8 cellular contexts compared by ENCODE assay signal in the genomic region with DNA sequence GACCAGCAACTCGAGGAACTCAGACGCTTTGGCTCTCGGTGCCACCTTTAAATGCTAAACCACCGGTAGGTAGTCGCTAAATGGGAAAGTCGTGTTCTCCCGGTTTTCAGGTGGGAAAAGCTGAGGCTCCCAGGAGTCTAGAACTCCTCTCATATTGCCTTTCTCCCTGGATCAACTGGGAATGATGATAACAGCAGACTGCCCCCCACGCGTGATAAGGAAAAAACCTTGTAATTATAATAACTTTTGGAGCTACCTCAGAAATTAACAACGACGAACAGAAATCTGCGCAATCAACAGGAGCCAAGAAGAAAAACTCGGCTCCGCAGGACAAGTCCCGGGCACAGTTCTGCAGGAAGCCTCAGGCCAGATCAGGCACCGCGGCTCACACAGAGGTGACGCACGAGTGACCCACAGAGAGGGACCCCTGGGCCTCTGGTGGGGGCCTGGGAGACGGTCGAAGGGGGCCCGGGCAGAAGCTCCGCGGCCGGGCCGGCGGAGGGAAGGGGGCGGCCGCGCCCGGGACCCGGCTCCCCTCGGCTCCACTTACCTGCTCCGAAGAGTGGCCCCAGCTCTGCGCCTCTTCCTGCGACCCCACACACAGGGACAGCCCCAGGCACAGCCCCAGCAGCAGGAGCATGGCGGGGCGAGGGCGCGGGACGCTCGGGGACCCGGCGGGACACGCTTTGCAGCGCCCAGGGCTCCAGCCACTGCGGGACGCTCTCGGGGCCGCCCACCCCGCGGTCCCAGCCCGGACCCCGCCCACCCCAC. TPM values are rescaled to one million over a fixed set of nuclear protein-coding genes. Genes with fewer than 3 reads are reported as not detected.
DNase-seq lines count a peak whose midpoint lies in the region; ATAC-seq and TF ChIP-seq lines count a peak whose summit lies in the region.

A gene (minus strand): TSS at position 714 of the 771 bp plus-strand sequence. CDS start 74 bp downstream, at position 640.

- H3K9me3 ChIP-seq in SK-N-MC (ENCODE audit: low read depth, low read length), result no peaks in the 10 kb centered on the region
- H3K9me3 ChIP-seq in neuronal stem cell (replicated peaks in 1 of 2; ENCODE audit: control insufficient read depth in 2 of 2, insufficient read depth in 1 of 2, low read depth in 1 of 2, low read length in 2 of 2), result no peaks in the 10 kb centered on the region

- H3K4me1 ChIP-seq in foreskin keratinocyte (no peaks in the 10 kb centered on the region), neuronal stem cell (ENCODE audit: control insufficient read depth in 2 of 2, insufficient read depth in 1 of 2, low read depth in 1 of 2, low read length in 2 of 2) (peaks cover 0 to 6% of the 10 kb centered on the region in 2 donors)

- H3K14ac ChIP-seq in neuronal stem cell (ENCODE audit: low read length), result no peak within 1 kb of the TSS

- no peak within 1 kb of the TSS for H4K8ac ChIP-seq in neuronal stem cell (ENCODE audit: low read depth, low read length)

- no peak within 1 kb of the TSS for H2BK15ac ChIP-seq in neuronal stem cell (ENCODE audit: low read length)

- H3K27me3 ChIP-seq in BJ (ENCODE audit: control insufficient read depth, insufficient read depth, low read length) (no peaks in the 10 kb centered on the region; the same call in 1 of the 2 replicates), foreskin keratinocyte (peaks cover 59% of the 10 kb centered on the region), neuronal stem cell (ENCODE audit: control insufficient read depth in 3 of 3, insufficient read depth in 3 of 3, low read depth in 1 of 3, low read length in 3 of 3) (peaks cover 4 to 46% (median 26%) of the 10 kb centered on the region in 3 experiments)

- ATAC-seq in foreskin keratinocyte, result peak; percentile 47
- no peak for ATAC-seq in HG03196 (IDR thresholded peaks at IDR 0.05; ENCODE audit: unreplicated experiment)
- ATAC-seq in HG03135 (IDR thresholded peaks at IDR 0.05; ENCODE audit: unreplicated experiment), result no peak

- H2BK12ac ChIP-seq in neuronal stem cell (ENCODE audit: low read length), result no peak within 1 kb of the TSS

- H2BK5ac ChIP-seq in neuronal stem cell (ENCODE audit: low read length), result no peak within 1 kb of the TSS

- H2BK120ac ChIP-seq in neuronal stem cell (ENCODE audit: low read depth, low read length), result no peak within 1 kb of the TSS

- no peaks in the 10 kb centered on the region for H3K79me1 ChIP-seq in neuronal stem cell (ENCODE audit: low read depth, low read length)

- H4K91ac ChIP-seq in neuronal stem cell (ENCODE audit: low read depth, low read length, poor library complexity), result no peak within 1 kb of the TSS

- POLR2A ChIA-PET in BJ (lab: Charles Lee), result no interaction called here

- no peak within 1 kb of the TSS for H3K27ac ChIP-seq in SK-N-MC
- H3K27ac ChIP-seq in foreskin keratinocyte, result no peak within 1 kb of the TSS
- no peak within 1 kb of the TSS for H3K27ac ChIP-seq in neuronal stem cell (replicated peaks; ENCODE audit: low read length)

- no peak for DNase-seq in BJ (ENCODE audit: low read depth)
- no peak for DNase-seq in SK-N-MC (ENCODE audit: low read depth, low spot score)
- DNase-seq in foreskin keratinocyte, result no peak
- peak; percentile 35 for DNase-seq in neuronal stem cell (ENCODE audit: low spot score)
- DNase-seq in NCI-H345 (lab: John Stamatoyannopoulos, UW), result no peak
- no peak for DNase-seq in activated CD4-positive, CD25-positive, alpha-beta regulatory T cell treated with anti-CD3 and anti-CD28 coated beads, Interleukin-2, amount 50 U/mL, for 72 hours

- H3K23ac ChIP-seq in neuronal stem cell (ENCODE audit: low read depth, low read length, poor library complexity), result peak within 1 kb of the TSS; percentile 68

- CTCF ChIA-PET in BJ (lab: Yijun Ruan, JAX), result interaction anchor here (0.9 to 1.6 kb wide), 3 partner anchors 14 to 136 kb away, joined by 3 to 5 read pairs (median 4); no protein-coding TSS in a partner anchor

- H3K4me3 ChIP-seq in BJ (ENCODE audit: low read depth, low read length) (peak within 1 kb of the TSS; percentile 50), SK-N-MC (peak within 1 kb of the TSS; percentile 43; the same call in 1 of the 2 replicates), neuronal stem cell (ENCODE audit: low read length in 2 of 2) (peak within 1 kb of the TSS in 1 of 2 donors; percentile 91)

- no peak within 1 kb of the TSS for H2AK5ac ChIP-seq in neuronal stem cell (ENCODE audit: low read depth, low read length)

- no peaks in the 10 kb centered on the region for H3K36me3 ChIP-seq in BJ (ENCODE audit: control insufficient read depth, insufficient read depth, low read length)
- no peaks in the 10 kb centered on the region for H3K36me3 ChIP-seq in SK-N-MC (ENCODE audit: insufficient read depth, low read length)
- no peaks in the 10 kb centered on the region for H3K36me3 ChIP-seq in neuronal stem cell (replicated peaks in 1 of 2; ENCODE audit: control insufficient read depth in 2 of 2, insufficient read depth in 2 of 2, low read length in 2 of 2)

- H3K4me2 ChIP-seq in neuronal stem cell (ENCODE audit: insufficient read depth, low read length, poor library complexity, severe bottlenecking), result peak within 1 kb of the TSS; percentile 87

- TF ChIP-seq CTCF in BJ (IDR thresholded peaks at IDR 0.05; ENCODE audit: insufficient read depth, low read depth, low read length) (no peak), foreskin keratinocyte (conservative IDR thresholded peaks at IDR 0.05) (no peak)

- peak within 1 kb of the TSS; percentile 91 for H2AFZ ChIP-seq in neuronal stem cell (ENCODE audit: low read length)

- H3K9ac ChIP-seq in SK-N-MC (ENCODE audit: insufficient read length), result no peak within 1 kb of the TSS
- peak within 1 kb of the TSS; percentile 66 for H3K9ac ChIP-seq in neuronal stem cell (ENCODE audit: low read depth, low read length, poor library complexity)

- H3K4ac ChIP-seq in neuronal stem cell (ENCODE audit: low read length), result no peak within 1 kb of the TSS

- H3K18ac ChIP-seq in neuronal stem cell (ENCODE audit: low read length), result peak within 1 kb of the TSS; percentile 69

- no CpG with 5 or more reads among the region's 54 CpGs for WGBS in neuronal stem cell (ENCODE audit: extremely low coverage in 2 of 2, insufficient read length in 2 of 2, insufficient replicate concordance in 1 of 2), 2 donors

RNA-seq across cellular contexts. Expression of the gene that starts here (rescaled TPM):
- polyA plus RNA-seq in BJ (2011; rRNA removed), result 8.9 and 10.3 TPM in 2 replicates
- 4.0 and 5.5 TPM in 2 replicates for polyA minus RNA-seq in BJ (2011; rRNA and poly(A)+ RNA removed)
- total RNA-seq in foreskin keratinocyte, result not detected in 2 replicates
- polyA plus RNA-seq in foreskin keratinocyte, result not detected in 2 replicates
- 0.36 TPM for polyA plus RNA-seq in neuronal stem cell (2013, experiment 1 of 2)
- polyA plus RNA-seq in neuronal stem cell (2013, experiment 2 of 2), result 0.37 TPM

Comparison
In these comparisons a context has a peak if more than half of its experiments do, and no peak if none do; other contexts are left out.
1. Peak in ATAC-seq in foreskin keratinocyte; RNA of the gene not detected or under 1 TPM.